33 cellular contexts compared by ENCODE assay signal in genomic region chr5:100182402-100182801, GRCh38.
DNase-seq lines count a peak whose midpoint lies in the region; ATAC-seq and TF ChIP-seq lines count a peak whose summit lies in the region.
"Had no signal": no experiment of that assay in that cellular context is flagged by ENCODE, and none has a peak within 500 bp of the region (broad histone marks: within the 10 kb centered on the region; RNA-seq: fewer than 3 reads in every experiment).

No MANE protein-coding gene starts in this region.

- no peak overlapping the region for H3K9ac ChIP-seq in neuronal stem cell (ENCODE audit: low read depth, low read length, poor library complexity)
- H3K9ac ChIP-seq: BLaER1; BLaER1 treated with 17β-estradiol and CSF1 and Interleukin-3, amounts not matched to agents 10 nM and 100 nM had no signal

- ATAC-seq in GM23338 (no peak), GM21825 (IDR thresholded peaks at IDR 0.05; ENCODE audit: unreplicated experiment) (no peak)
- ATAC-seq: A549; CD8-positive, alpha-beta T cell had no signal

- no peak overlapping the region for H3K4me2 ChIP-seq in GM23338
- no peak overlapping the region for H3K4me2 ChIP-seq in neuronal stem cell (ENCODE audit: insufficient read depth, low read length, poor library complexity, severe bottlenecking)
- H3K4me2 ChIP-seq: A549; BLaER1; BLaER1 treated with 17β-estradiol and CSF1 and Interleukin-3, amounts not matched to agents 10 nM and 100 nM had no signal

- H3K14ac ChIP-seq in neuronal stem cell (ENCODE audit: low read length), result no peak overlapping the region

- H3K4me3 ChIP-seq in GM23338 (no peak overlapping the region), HEK293 (ENCODE audit: low read depth, low read length) (no peak overlapping the region), neuronal stem cell (ENCODE audit: low read length in 2 of 2) (no peak overlapping the region), thyroid gland (replicated peaks in 1 of 3) (no peak overlapping the region)
- H3K4me3 ChIP-seq: A549; BLaER1; BLaER1 treated with 17β-estradiol and CSF1 and Interleukin-3, amounts not matched to agents 10 nM and 100 nM had no signal

- H3K9me2 ChIP-seq in GM23338 (ENCODE audit: insufficient read depth), result no peaks in the 10 kb centered on the region

- H2BK5ac ChIP-seq in neuronal stem cell (ENCODE audit: low read length), result no peak overlapping the region

- H3K36me3 Mint-ChIP-seq in GM23338 (ENCODE audit: low read depth), result no peaks in the 10 kb centered on the region
- H3K36me3 Mint-ChIP-seq: CD14-positive monocyte; CD4-positive, alpha-beta memory T cell; CD4-positive, CD25-positive, alpha-beta regulatory T cell; CD8-positive, alpha-beta memory T cell; CD8-positive, alpha-beta T cell had no signal

- no CpG with 5 or more reads among the region's 1 CpG for WGBS in neuronal stem cell (ENCODE audit: extremely low coverage in 2 of 2, insufficient read length in 2 of 2, insufficient replicate concordance in 1 of 2), 2 donors
- 90 to 98% methylated on average over 1 of the region's 1 CpG for WGBS in thyroid gland, 2 donors

- no peaks in the 10 kb centered on the region for H3K9me3 Mint-ChIP-seq in GM23338

- intact Hi-C loops in thyroid gland (cut with DNase I), result no loop called here

- DNase-seq in GM23338 (ENCODE audit: low spot score), result no peak
- DNase-seq in neuronal stem cell (ENCODE audit: low spot score), result no peak
- DNase-seq in caudate nucleus (lab: John Stamatoyannopoulos, UW), result no peak
- no peak for DNase-seq in thyroid gland
- DNase-seq: 8988T; ACHN; AML-193; BE2C; C1 segment of cervical spinal cord; Caco-2; Calu3; CD4-positive, alpha-beta memory T cell; CD4-positive, alpha-beta T cell; CD4-positive, CD25-positive, alpha-beta regulatory T cell; CD8-positive, alpha-beta memory T cell; CD8-positive, alpha-beta T cell; COR-L47; DMS 273 treated with DMSO at 0.1 percent for 48 hours; DMS153; DMS53; DMS79; DMS79 treated with DMSO at 0.1 percent for 48 hours; DND-41; EL had no signal

- H4K20me1 ChIP-seq in GM23338 (replicated peaks; ENCODE audit: insufficient read depth), result no peaks in the 10 kb centered on the region
- H4K20me1 ChIP-seq: BLaER1; BLaER1 treated with 17β-estradiol and CSF1 and Interleukin-3, amounts not matched to agents 10 nM and 100 nM had no signal

- no peak for TF ChIP-seq POLR2A in thyroid gland (IDR thresholded peaks at IDR 0.05)

- H3K18ac ChIP-seq in neuronal stem cell (ENCODE audit: low read length), result no peak overlapping the region

- H2BK12ac ChIP-seq in neuronal stem cell (ENCODE audit: low read length), result no peak overlapping the region

- H2AFZ ChIP-seq in GM23338 (peak overlapping the region; percentile 43; the same call in 1 of the 2 replicates), neuronal stem cell (ENCODE audit: low read length) (peak overlapping the region; percentile 50)

- H3K27ac Mint-ChIP-seq in GM23338, result no peak overlapping the region
- H3K27ac Mint-ChIP-seq: B cell; CD14-positive monocyte; CD4-positive, alpha-beta memory T cell; CD4-positive, alpha-beta T cell; CD4-positive, CD25-positive, alpha-beta regulatory T cell; CD8-positive, alpha-beta memory T cell; CD8-positive, alpha-beta T cell had no signal

- H3K79me1 ChIP-seq in neuronal stem cell (ENCODE audit: low read depth, low read length), result no peaks in the 10 kb centered on the region

- no peak overlapping the region for H4K8ac ChIP-seq in neuronal stem cell (ENCODE audit: low read depth, low read length)

- H4K91ac ChIP-seq in neuronal stem cell (ENCODE audit: low read depth, low read length, poor library complexity), result no peak overlapping the region

- H3F3A ChIP-seq in GM23338 (replicated peaks; ENCODE audit: low read depth), result no peaks in the 10 kb centered on the region

- CTCF ChIA-PET in HEK293 (lab: Yijun Ruan, JAX), result no interaction called here

- H3K27me3 ChIP-seq in GM23338 (ENCODE audit: insufficient read depth) (no peaks in the 10 kb centered on the region), neuronal stem cell (ENCODE audit: control insufficient read depth in 3 of 3, insufficient read depth in 3 of 3, low read depth in 1 of 3, low read length in 3 of 3) (no peaks in the 10 kb centered on the region), thyroid gland (no peaks in the 10 kb centered on the region)
- H3K27me3 ChIP-seq: BE2C; BLaER1; BLaER1 treated with 17β-estradiol and CSF1 and Interleukin-3, amounts not matched to agents 10 nM and 100 nM had no signal

- no peaks in the 10 kb centered on the region for H3K79me2 ChIP-seq in GM23338 (replicated peaks; ENCODE audit: insufficient read depth)

- no peaks in the 10 kb centered on the region for H3K27me3 Mint-ChIP-seq in GM23338 (ENCODE audit: insufficient read depth, low read depth, poor library complexity)
- H3K27me3 Mint-ChIP-seq: B cell; CD4-positive, alpha-beta T cell; CD4-positive, CD25-positive, alpha-beta regulatory T cell; CD8-positive, alpha-beta memory T cell had no signal

- H3K23ac ChIP-seq in neuronal stem cell (ENCODE audit: low read depth, low read length, poor library complexity), result no peak overlapping the region

- H3K4ac ChIP-seq in neuronal stem cell (ENCODE audit: low read length), result no peak overlapping the region

- H3K4me3 Mint-ChIP-seq in GM23338, result no peak overlapping the region
- H3K4me3 Mint-ChIP-seq: B cell; CD14-positive monocyte; CD4-positive, alpha-beta memory T cell; CD4-positive, alpha-beta T cell; CD4-positive, CD25-positive, alpha-beta regulatory T cell; CD8-positive, alpha-beta memory T cell; CD8-positive, alpha-beta T cell had no signal

- peaks cover 8% of the 10 kb centered on the region for H3K4me1 Mint-ChIP-seq in GM23338
- H3K4me1 Mint-ChIP-seq: B cell; CD14-positive monocyte; CD4-positive, alpha-beta memory T cell; CD4-positive, CD25-positive, alpha-beta regulatory T cell; CD8-positive, alpha-beta memory T cell had no signal

- TF ChIP-seq CTCF in GM23338 (conservative IDR thresholded peaks at IDR 0.05; ENCODE audit: low read depth in 2 of 2) (no peak), HEK293 (tag by site-specific recombination; IDR thresholded peaks at IDR 0.05) (no peak), thyroid gland (IDR thresholded peaks at IDR 0.05) (no peak)

- H2BK120ac ChIP-seq in neuronal stem cell (ENCODE audit: low read depth, low read length), result no peak overlapping the region

- H3K4me1 ChIP-seq in GM23338 (ENCODE audit: insufficient read depth) (peaks cover 4% of the 10 kb centered on the region; the same call in 1 of the 2 replicates), HEK293 (ENCODE audit: control insufficient read depth, insufficient read depth, low read length) (no peaks in the 10 kb centered on the region), neuronal stem cell (ENCODE audit: control insufficient read depth in 2 of 2, insufficient read depth in 1 of 2, low read depth in 1 of 2, low read length in 2 of 2) (peaks cover 0 to 12% of the 10 kb centered on the region in 2 donors), thyroid gland (no peaks in the 10 kb centered on the region)
- H3K4me1 ChIP-seq: A549; BE2C; BLaER1; BLaER1 treated with 17β-estradiol and CSF1 and Interleukin-3, amounts not matched to agents 10 nM and 100 nM; Caco-2 had no signal

- H3K27ac ChIP-seq in GM23338 (ENCODE audit: low read depth) (no peak overlapping the region), HEK293 (ENCODE audit: extremely low read depth, low read depth, low read length) (no peak overlapping the region), neuronal stem cell (replicated peaks; ENCODE audit: low read length) (no peak overlapping the region), caudate nucleus (ENCODE audit: low read depth, low read length) (no peak overlapping the region), thyroid gland (no peak overlapping the region)
- H3K27ac ChIP-seq: 22Rv1; A549; BLaER1; BLaER1 treated with 17β-estradiol and CSF1 and Interleukin-3, amounts not matched to agents 10 nM and 100 nM; C4-2B had no signal

- H3K9me3 ChIP-seq in HEK293 (ENCODE audit: control insufficient read depth, insufficient read depth, low read depth, low read length) (no peaks in the 10 kb centered on the region), neuronal stem cell (replicated peaks in 1 of 2; ENCODE audit: control insufficient read depth in 2 of 2, insufficient read depth in 1 of 2, low read depth in 1 of 2, low read length in 2 of 2) (no peaks in the 10 kb centered on the region), thyroid gland (no peaks in the 10 kb centered on the region)
- H3K9me3 ChIP-seq: A549; BE2C; BLaER1; BLaER1 treated with 17β-estradiol and CSF1 and Interleukin-3, amounts not matched to agents 10 nM and 100 nM; Caco-2 had no signal

- POLR2A ChIA-PET in HEK293 (lab: Yijun Ruan, JAX), result no interaction called here

- H3K36me3 ChIP-seq in GM23338 (ENCODE audit: insufficient read depth) (no peaks in the 10 kb centered on the region), HEK293 (ENCODE audit: control insufficient read depth in 2 of 2, insufficient read depth in 1 of 2, low read length in 2 of 2) (no peaks in the 10 kb centered on the region), neuronal stem cell (replicated peaks in 1 of 2; ENCODE audit: control insufficient read depth in 2 of 2, insufficient read depth in 2 of 2, low read length in 2 of 2) (no peaks in the 10 kb centered on the region), thyroid gland (no peaks in the 10 kb centered on the region)
- H3K36me3 ChIP-seq: BE2C; BLaER1; BLaER1 treated with 17β-estradiol and CSF1 and Interleukin-3, amounts not matched to agents 10 nM and 100 nM had no signal

- H2AK5ac ChIP-seq in neuronal stem cell (ENCODE audit: low read depth, low read length), result no peak overlapping the region

- H2BK15ac ChIP-seq in neuronal stem cell (ENCODE audit: low read length), result no peak overlapping the region

TF ChIP-seq in GM23338, 12 proteins besides CTCF, POLR2A, EP300 and RAD21 (continues in another document):
- TF ChIP-seq CREB1 (CRISPR knock-in tag; IDR thresholded peaks at IDR 0.05; ENCODE audit: low read depth) (no peak), NANOG (IDR thresholded peaks at IDR 0.05; ENCODE audit: borderline replicate concordance) (no peak), JUNB (IDR thresholded peaks at IDR 0.05; ENCODE audit: unreplicated experiment) (no peak), ZNF331 (CRISPR knock-in tag; IDR thresholded peaks at IDR 0.05; ENCODE audit: low read depth) (no peak)

TF ChIP-seq in HEK293, 187 proteins besides CTCF, POLR2A, EP300 and RAD21:
- peak; percentile 95 for TF ChIP-seq ZNF677 (tag by site-specific recombination; IDR thresholded peaks at IDR 0.05)
- TF ChIP-seq ZNF548 (tag by site-specific recombination; IDR thresholded peaks at IDR 0.05), result no peak
TF ChIP-seq in HEK293: peak in this region for 1.
